ENCODE assay signal across 16 cellular contexts in genomic region chr1:236619398-236619797, GRCh38.
"Had no signal": no experiment of that assay in that cellular context is flagged by ENCODE, and none has a peak within 500 bp of the region (broad histone marks: within the 10 kb centered on the region; RNA-seq: fewer than 3 reads in every experiment).

No MANE protein-coding gene starts in this region.

- ATAC-seq: activated CD4-positive, CD25-positive, alpha-beta regulatory T cell treated with anti-CD3 and anti-CD28 coated beads, Interleukin-2, amount 50 U/mL, for 24 hours; left cardiac atrium; mucosa of descending colon; T-helper 17 cell had no signal

- H3K36me3 Mint-ChIP-seq: activated naive CD4-positive, alpha-beta T cell treated with anti-CD3 and anti-CD28 coated beads, Interleukin-2, amount 50 U/mL, for 24 hours had no signal

- H3K27me3 ChIP-seq: brain microvascular endothelial cell, tibial nerve, vagina had no signal

- H3K27ac ChIP-seq: brain microvascular endothelial cell, epithelial cell of prostate, tibial nerve, vagina had no signal

- H3K4me2 ChIP-seq: smooth muscle cell had no signal

- H3K4me3 ChIP-seq: mucosa of descending colon, smooth muscle cell, tibial nerve, vagina had no signal

- H3K27ac Mint-ChIP-seq: activated naive CD4-positive, alpha-beta T cell treated with anti-CD3 and anti-CD28 coated beads, Interleukin-2, amount 50 U/mL, for 24 hours; nephron progenitor cell; T-helper 17 cell had no signal

- H3K4me3 Mint-ChIP-seq: activated naive CD4-positive, alpha-beta T cell treated with anti-CD3 and anti-CD28 coated beads, Interleukin-2, amount 50 U/mL, for 24 hours; nephron progenitor cell; T-helper 17 cell had no signal

- H3K36me3 ChIP-seq: brain microvascular endothelial cell, tibial nerve, vagina had no signal

- H3K4me1 ChIP-seq: tibial nerve, vagina had no signal

- H3K4me1 Mint-ChIP-seq: activated naive CD4-positive, alpha-beta T cell treated with anti-CD3 and anti-CD28 coated beads, Interleukin-2, amount 50 U/mL, for 24 hours; T-helper 17 cell had no signal

- DNase-seq: activated effector memory CD4-positive, alpha-beta T cell treated with Interleukin-2 at 50 U/mL for 16 hours; activated T-cell treated with anti-CD3 and anti-CD28 coated beads, Interleukin-2, amount 50 U/mL, for 1 hour; amniotic stem cell; brain microvascular endothelial cell; effector memory CD4-positive, alpha-beta T cell; glutamatergic neuron; left cardiac atrium; mucosa of descending colon; nephron progenitor cell; T-helper 17 cell had no signal

- H3K9me3 ChIP-seq: vagina had no signal
